In genomic region chr2:29920631-29921559, GRCh38 we compare ENCODE assay signal across 8 cellular contexts. TPM values are rescaled to one million over a fixed set of nuclear protein-coding genes. Genes with fewer than 3 reads are reported as not detected.
A peak's percentile ranks its signal among the peaks of the same experiment; 100 is the strongest.
DNase-seq lines count a peak whose midpoint lies in the region; ATAC-seq and TF ChIP-seq lines count a peak whose summit lies in the region.

No MANE protein-coding gene starts in this region.

- peaks cover 9% of the 10 kb centered on the region for H3K4me1 Mint-ChIP-seq in activated CD4-positive, alpha-beta memory T cell treated with anti-CD3 and anti-CD28 coated beads for 36 hours (ENCODE audit: low read depth)
- peaks cover 5% of the 10 kb centered on the region for H3K4me1 Mint-ChIP-seq in activated CD4-positive, alpha-beta memory T cell treated with anti-CD3 and anti-CD28 coated beads, Interleukin-2, amount 10 ng/mL, durations not matched to agents 7 days and 5 days

- H3F3A ChIP-seq in SK-N-SH (replicated peaks; ENCODE audit: insufficient read depth), result no peaks in the 10 kb centered on the region

- peak; percentile 11 for DNase-seq in activated CD4-positive, alpha-beta memory T cell treated with anti-CD3 and anti-CD28 coated beads for 36 hours
- no peak for DNase-seq in activated CD4-positive, alpha-beta memory T cell treated with anti-CD3 and anti-CD28 coated beads, Interleukin-2, amount 10 ng/mL, durations not matched to agents 7 days and 5 days
- DNase-seq in SK-N-SH (peak; percentile 76), foreskin keratinocyte (peak in 1 of 2 donors; percentile 21), ovary (peak in 1 of 5 donors; percentile 17), COR-L47 (lab: John Stamatoyannopoulos, UW) (no peak), cerebellum (ENCODE audit: low spot score) (no peak), cortex of kidney (lab: John Stamatoyannopoulos, UW) (no peak)

- H2AFZ ChIP-seq in SK-N-SH (ENCODE audit: low read depth), result peak overlapping the region; percentile 2; the same call in 1 of the 2 replicates

- H3K9me3 ChIP-seq in SK-N-SH (no peaks in the 10 kb centered on the region), ovary (no peaks in the 10 kb centered on the region)

- peaks cover 66% of the 10 kb centered on the region for H3K27me3 Mint-ChIP-seq in activated CD4-positive, alpha-beta memory T cell treated with anti-CD3 and anti-CD28 coated beads for 36 hours
- peaks cover 46% of the 10 kb centered on the region for H3K27me3 Mint-ChIP-seq in activated CD4-positive, alpha-beta memory T cell treated with anti-CD3 and anti-CD28 coated beads, Interleukin-2, amount 10 ng/mL, durations not matched to agents 7 days and 5 days

- no peaks in the 10 kb centered on the region for H4K20me1 ChIP-seq in SK-N-SH (ENCODE audit: insufficient read depth)

- H3K79me2 ChIP-seq in SK-N-SH (ENCODE audit: insufficient read depth), result no peaks in the 10 kb centered on the region

- CTCF ChIA-PET in activated CD4-positive, alpha-beta memory T cell treated with anti-CD3 and anti-CD28 coated beads for 36 hours (lab: Charles Lee), result interaction anchor here (0.5 to 6.8 kb wide), 6 partner anchors 8 to 789 kb away, joined by 3 to 76 read pairs (median 4); no protein-coding TSS in a partner anchor
- CTCF ChIA-PET in activated CD4-positive, alpha-beta memory T cell treated with anti-CD3 and anti-CD28 coated beads, Interleukin-2, amount 10 ng/mL, durations not matched to agents 7 days and 5 days (lab: Charles Lee), result interaction anchor here (0.6 to 3.9 kb wide), 2 partner anchors 151 to 1365 kb away, joined by 5 to 27 read pairs; no protein-coding TSS in a partner anchor
- CTCF ChIA-PET in SK-N-SH (lab: Yijun Ruan, JAX), result interaction anchor here (0.7 to 14.9 kb wide), 33 partner anchors 10 to 964 kb away, joined by 3 to 398 read pairs (median 4); no protein-coding TSS in a partner anchor

- H3K4me3 ChIP-seq in SK-N-SH (ENCODE audit: low read depth in 2 of 2, low read length in 1 of 2), result peak overlapping the region; percentile 61 to 71
- peak overlapping the region; percentile 12 for H3K4me3 ChIP-seq in ovary

- peak; percentile 17 for TF ChIP-seq RAD21 in SK-N-SH (IDR thresholded peaks at IDR 0.05; ENCODE audit: low read length)

- TF ChIP-seq CTCF in SK-N-SH (IDR thresholded peaks at IDR 0.05) (no peak), foreskin keratinocyte (conservative IDR thresholded peaks at IDR 0.05) (no peak), ovary (IDR thresholded peaks at IDR 0.05) (no peak)

- H3K27ac Mint-ChIP-seq in activated CD4-positive, alpha-beta memory T cell treated with anti-CD3 and anti-CD28 coated beads for 36 hours, result no peak overlapping the region
- no peak overlapping the region for H3K27ac Mint-ChIP-seq in activated CD4-positive, alpha-beta memory T cell treated with anti-CD3 and anti-CD28 coated beads, Interleukin-2, amount 10 ng/mL, durations not matched to agents 7 days and 5 days

- peak overlapping the region; percentile 92 for H3K4me2 ChIP-seq in SK-N-SH

- TF ChIP-seq POLR2A in ovary (IDR thresholded peaks at IDR 0.05), result no peak

- H3K36me3 ChIP-seq in SK-N-SH (replicated peaks in 1 of 2; ENCODE audit: control insufficient read depth in 1 of 2, insufficient read depth in 2 of 2, low read length in 1 of 2), result no peaks in the 10 kb centered on the region
- H3K36me3 ChIP-seq in ovary, result no peaks in the 10 kb centered on the region

- 2% methylated on average over 44 of the region's 71 CpGs for WGBS in SK-N-SH (ENCODE audit: low lambda C conversion rate)
- 0 to 1% (median 1%) methylated on average over 35 to 71 of the region's 71 CpGs for WGBS in ovary, 3 donors

- H3K9me3 Mint-ChIP-seq in activated CD4-positive, alpha-beta memory T cell treated with anti-CD3 and anti-CD28 coated beads for 36 hours, result no peaks in the 10 kb centered on the region
- H3K9me3 Mint-ChIP-seq in activated CD4-positive, alpha-beta memory T cell treated with anti-CD3 and anti-CD28 coated beads, Interleukin-2, amount 10 ng/mL, durations not matched to agents 7 days and 5 days, result no peaks in the 10 kb centered on the region

- H3K27me3 ChIP-seq in SK-N-SH (ENCODE audit: insufficient read depth) (peaks cover 38% of the 10 kb centered on the region), foreskin keratinocyte (peaks cover 57% of the 10 kb centered on the region), ovary (no peaks in the 10 kb centered on the region)

- no peak overlapping the region for H3K4me3 Mint-ChIP-seq in activated CD4-positive, alpha-beta memory T cell treated with anti-CD3 and anti-CD28 coated beads for 36 hours
- no peak overlapping the region for H3K4me3 Mint-ChIP-seq in activated CD4-positive, alpha-beta memory T cell treated with anti-CD3 and anti-CD28 coated beads, Interleukin-2, amount 10 ng/mL, durations not matched to agents 7 days and 5 days

- H3K27ac ChIP-seq in SK-N-SH (ENCODE audit: low read depth in 2 of 2, low read length in 1 of 2), result peak overlapping the region in 1 of 2 experiments; percentile 89; a peak in 2 of 4 replicates
- no peak overlapping the region for H3K27ac ChIP-seq in foreskin keratinocyte
- H3K27ac ChIP-seq in ovary, result no peak overlapping the region

- H3K36me3 Mint-ChIP-seq in activated CD4-positive, alpha-beta memory T cell treated with anti-CD3 and anti-CD28 coated beads for 36 hours, result no peaks in the 10 kb centered on the region
- no peaks in the 10 kb centered on the region for H3K36me3 Mint-ChIP-seq in activated CD4-positive, alpha-beta memory T cell treated with anti-CD3 and anti-CD28 coated beads, Interleukin-2, amount 10 ng/mL, durations not matched to agents 7 days and 5 days (ENCODE audit: low read depth)

- no peak for TF ChIP-seq EP300 in SK-N-SH (IDR thresholded peaks at IDR 0.05; ENCODE audit: borderline replicate concordance in 1 of 2, low read depth in 1 of 2, low read length in 1 of 2)
- no peak for TF ChIP-seq EP300 in ovary (IDR thresholded peaks at IDR 0.05)

- intact Hi-C loops in activated CD4-positive, alpha-beta memory T cell treated with anti-CD3 and anti-CD28 coated beads for 36 hours (cut with micrococcal nuclease), result no loop called here
- intact Hi-C loops in ovary (cut with DNase I), result no loop called here

- POLR2A ChIA-PET in activated CD4-positive, alpha-beta memory T cell treated with anti-CD3 and anti-CD28 coated beads for 36 hours (lab: Charles Lee), result no interaction called here
- POLR2A ChIA-PET in activated CD4-positive, alpha-beta memory T cell treated with anti-CD3 and anti-CD28 coated beads, Interleukin-2, amount 10 ng/mL, durations not matched to agents 7 days and 5 days (lab: Charles Lee), result no interaction called here
- POLR2A ChIA-PET in SK-N-SH (lab: Yijun Ruan, JAX), result interaction anchor here (0.7 to 6.6 kb wide), 25 partner anchors 8 to 962 kb away, joined by 3 to 66 read pairs (median 4); no protein-coding TSS in a partner anchor

- no peak overlapping the region for H3K9ac ChIP-seq in SK-N-SH

- H3K4me1 ChIP-seq in SK-N-SH (ENCODE audit: control insufficient read depth in 1 of 2, insufficient read depth in 2 of 2, low read depth in 1 of 2, low read length in 1 of 2) (peaks cover 0 to 33% of the 10 kb centered on the region in 2 experiments; a peak in 2 of 4 replicates), foreskin keratinocyte (no peaks in the 10 kb centered on the region), ovary (ENCODE audit: insufficient read depth) (peaks cover 17% of the 10 kb centered on the region)

- ATAC-seq in foreskin keratinocyte, result peak; percentile 27

- no peaks in the 10 kb centered on the region for H3K9me2 ChIP-seq in SK-N-SH

TF ChIP-seq in SK-N-SH, 30 proteins besides CTCF, POLR2A, EP300 and RAD21 (continues in another document):
- peak; percentile 32; the same call in 1 of the 2 replicates for TF ChIP-seq MXI1 (IDR thresholded peaks at IDR 0.05; ENCODE audit: low read depth, low read length)
- no peak for TF ChIP-seq NRF1 (IDR thresholded peaks at IDR 0.05; ENCODE audit: low read depth, low read length)
- TF ChIP-seq SIN3A (IDR thresholded peaks at IDR 0.05; ENCODE audit: borderline replicate concordance, low read depth, low read length), result no peak
- 0 out of 2 replicates have a peak, but pooled peaks have one; percentile 2 for TF ChIP-seq REST (IDR thresholded peaks at IDR 0.05; ENCODE audit: low read depth, low read length)

RNA-seq across cellular contexts. Expression of gene ALK, which starts 0.5 kb away (rescaled TPM):
- total RNA-seq in activated CD4-positive, alpha-beta memory T cell treated with anti-CD3 and anti-CD28 coated beads for 36 hours, result not detected
- total RNA-seq in activated CD4-positive, alpha-beta memory T cell treated with anti-CD3 and anti-CD28 coated beads, Interleukin-2, amount 10 ng/mL, durations not matched to agents 7 days and 5 days, result not detected
- polyA plus RNA-seq in SK-N-SH (2012; rRNA removed) (0.30 and 0.55 TPM in 2 replicates), foreskin keratinocyte (not detected in 2 replicates), ovary (under 1 TPM; 0.05 to 0.07 TPM)
- polyA plus RNA-seq in SK-N-SH (2012; cell fraction: cytosol; rRNA removed), result 0.22 and 0.62 TPM in 2 replicates
- polyA plus RNA-seq in SK-N-SH (2012; cell fraction: nucleus; rRNA removed), result 0.32 and 0.77 TPM in 2 replicates
- total RNA-seq in foreskin keratinocyte (not detected in 2 replicates), ovary (1 to 10 TPM in 1 of 7 donors, under 1 TPM in 5, not detected in 1; 0.07 to 1.7 (median 0.28) TPM), cerebellum (6.4 TPM)

Comparison
In these comparisons a context has a peak if more than half of its experiments do, and no peak if none do; other contexts are left out.
1. DNase-seq: peak in activated CD4-positive, alpha-beta memory T cell treated with anti-CD3 and anti-CD28 coated beads for 36 hours (single experiment) and SK-N-SH (single experiment); none in activated CD4-positive, alpha-beta memory T cell treated with anti-CD3 and anti-CD28 coated beads, Interleukin-2, amount 10 ng/mL, durations not matched to agents 7 days and 5 days (single experiment), COR-L47 (single experiment), cerebellum (single experiment) and cortex of kidney (single experiment).